Comparison of ENCODE assay signal across 25 cellular contexts in genomic region chr11:10287140-10287539, GRCh38. TPM values are rescaled to one million over a fixed set of nuclear protein-coding genes. Genes with fewer than 3 reads are reported as not detected.
DNase-seq lines count a peak whose midpoint lies in the region; FAIRE-seq and TF ChIP-seq lines count a peak whose summit lies in the region.
"Had no signal": no experiment of that assay in that cellular context is flagged by ENCODE, and none has a peak within 500 bp of the region (broad histone marks: within the 10 kb centered on the region; RNA-seq: fewer than 3 reads in every experiment).

No MANE protein-coding gene starts in this region.

- H3K27me3 ChIP-seq in brain microvascular endothelial cell (replicated peaks) = no peaks in the 10 kb centered on the region
- H3K27me3 ChIP-seq: SJSA1 had no signal

- DNase-seq in GM12892 (ENCODE audit: insufficient read length) = no peak
- DNase-seq in M059J (ENCODE audit: low read depth) = peak; percentile 70
- DNase-seq in brain microvascular endothelial cell = peak; percentile 18
- DNase-seq in myocyte (ENCODE audit: low read depth) = peak; percentile 64
- DNase-seq in Calu3 = no peak
- no peak for DNase-seq in urothelium cell line (ENCODE audit: low spot score)
- no peak for DNase-seq in NCI-H446 treated with DMSO at 0.1 percent for 48 hours (lab: John Stamatoyannopoulos, UW)
- no peak for DNase-seq in ACHN
- DNase-seq: CD4-positive, alpha-beta T cell; EL; GF-D8; MV-4-11; NCI-H1105; NCI-H1436 treated with DMSO at 0.1 percent for 48 hours; NCI-H187 treated with DMSO at 0.1 percent for 48 hours; NCI-H2171 treated with DMSO at 0.1 percent for 48 hours; NCI-H345; NCI-H524 treated with DMSO at 0.1 percent for 48 hours; NCI-H774 had no signal

- in situ Hi-C loops in brain microvascular endothelial cell (cut with HindIII; ENCODE audit: low pct_ligation_motif_present, low sequenced_read_pairs) = no loop called here
- in situ Hi-C loops in ACHN (cut with HindIII; ENCODE audit: low pct_ligation_motif_present, low pct_unique_long_range_greater_than_20kb, low sequenced_read_pairs) = no loop called here

- H3K27ac ChIP-seq in brain microvascular endothelial cell = no peak overlapping the region
- H3K27ac ChIP-seq: KMS-11, SJSA1 had no signal

- H3K27ac Mint-ChIP-seq in Calu3 (ENCODE audit: unreplicated experiment) = no peak overlapping the region
- H3K27ac Mint-ChIP-seq: CD4-positive, alpha-beta T cell had no signal

- TF ChIP-seq POLR2A in GM12892 (IDR thresholded peaks at IDR 0.05; ENCODE audit: low read depth, low read length) = no peak

- H3K4me3 Mint-ChIP-seq in Calu3 (ENCODE audit: low read depth, unreplicated experiment) = no peak overlapping the region
- H3K4me3 Mint-ChIP-seq: CD4-positive, alpha-beta T cell had no signal

- TF ChIP-seq CTCF in brain microvascular endothelial cell (IDR thresholded peaks at IDR 0.05; ENCODE audit: low read depth, low read length, missing control alignments) (no peak), Calu3 (IDR thresholded peaks at IDR 0.05; ENCODE audit: unreplicated experiment) (no peak)

- intact Hi-C loops in Calu3 (cut with micrococcal nuclease; ENCODE audit: unreplicated experiment) = no loop called here

- H3K4me3 ChIP-seq in brain microvascular endothelial cell (ENCODE audit: low read depth, low read length) = no peak overlapping the region
- H3K4me3 ChIP-seq: BLaER1 treated with 17β-estradiol and CSF1 and Interleukin-3, amounts not matched to agents 10 nM and 100 nM; SJSA1 had no signal

- BruUV-seq in Calu3 (replicated peaks; lab: Mats Ljungman, UMichigan) = no TSS peak

- peaks cover 12% of the 10 kb centered on the region for H3K4me1 Mint-ChIP-seq in Calu3 (ENCODE audit: low read depth, unreplicated experiment)

- H3K9me3 Mint-ChIP-seq in Calu3 (ENCODE audit: low read depth, unreplicated experiment) = no peaks in the 10 kb centered on the region
- H3K9me3 Mint-ChIP-seq: CD4-positive, alpha-beta T cell had no signal

- no peaks in the 10 kb centered on the region for H3K36me3 ChIP-seq in brain microvascular endothelial cell (replicated peaks)

- no peaks in the 10 kb centered on the region for H3K36me3 Mint-ChIP-seq in Calu3 (ENCODE audit: insufficient read depth, unreplicated experiment)

- H3K27me3 Mint-ChIP-seq in Calu3 (ENCODE audit: unreplicated experiment) = no peaks in the 10 kb centered on the region

- FAIRE-seq in GM12892 (lab: Jason Lieb, UNC) (peak; percentile 5), urothelium cell line (lab: Jason Lieb, UNC) (no peak)
- FAIRE-seq: GM18507, H54, RCC 7860 had no signal

- CTCF ChIA-PET in Calu3 (lab: Charles Lee) = no interaction called here

RNA-seq across cellular contexts. Expression of gene SBF2, which starts 6.9 kb away (rescaled TPM):
- 6.9 TPM for polyA plus RNA-seq in GM12892 (2012; ENCODE audit: missing spikeins)
- total RNA-seq in M059J (2014; rRNA removed; shearing (Covaris generic)) = 19.2 and 30.5 TPM in 2 replicates
- 21.0 and 23.7 TPM in 2 replicates for total RNA-seq in myocyte
- 20.5 TPM for polyA plus RNA-seq in myocyte (2012)
- total RNA-seq in Calu3 (2022) = 36.1 and 39.0 TPM in 2 replicates

RNA-seq across cellular contexts. Expression of gene ADM, which starts 17.7 kb away (rescaled TPM):
- 10.1 TPM for polyA plus RNA-seq in GM12892 (2012; ENCODE audit: missing spikeins)
- 283 and 361 TPM in 2 replicates for total RNA-seq in M059J (2014; rRNA removed; shearing (Covaris generic))
- total RNA-seq in myocyte (17.3 and 46.5 TPM in 2 replicates), Calu3 (2022) (2.0 and 4.6 TPM in 2 replicates)
- 35.7 TPM for polyA plus RNA-seq in myocyte (2012)

Comparison
In these comparisons a context has a peak if more than half of its experiments do, and no peak if none do; other contexts are left out.
1. DNase-seq: peak in M059J (single experiment), brain microvascular endothelial cell (single experiment) and myocyte (single experiment); none in GM12892 (single experiment), Calu3 (single experiment), urothelium cell line (single experiment), NCI-H446 treated with DMSO at 0.1 percent for 48 hours (single experiment) and ACHN (single experiment).